In the genomic region with DNA sequence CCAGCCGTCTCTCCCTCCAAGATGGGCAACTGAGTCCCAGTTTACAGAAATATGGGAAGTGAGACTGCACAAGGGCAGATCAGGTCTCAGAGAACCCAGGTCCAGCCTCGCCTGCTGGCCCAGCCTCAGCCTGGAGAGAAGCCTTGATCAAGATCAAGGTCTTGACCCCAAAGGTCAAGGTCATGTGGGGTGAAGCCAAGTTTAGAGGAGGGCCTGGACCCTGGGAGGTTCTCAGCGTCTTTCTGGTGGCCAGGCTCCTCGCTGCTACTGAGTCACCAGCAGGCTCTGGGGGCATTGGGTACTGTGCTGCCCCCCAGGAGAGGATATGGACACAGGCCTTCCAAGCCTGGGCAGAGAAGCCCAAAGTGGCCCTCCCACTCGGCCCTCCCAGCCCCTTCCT, we compare ENCODE assay signal across 1 cellular context.
TF ChIP-seq lines count a peak whose summit lies in the region.

No MANE protein-coding gene starts in this region.

TF ChIP-seq in H1, 55 proteins besides CTCF, POLR2A, EP300 and RAD21:
- TF ChIP-seq CREB1 (IDR thresholded peaks at IDR 0.05), result no peak
TF ChIP-seq in H1: peak in this region for 0.
